ENCODE assay signal across 12 cellular contexts in the genomic region with DNA sequence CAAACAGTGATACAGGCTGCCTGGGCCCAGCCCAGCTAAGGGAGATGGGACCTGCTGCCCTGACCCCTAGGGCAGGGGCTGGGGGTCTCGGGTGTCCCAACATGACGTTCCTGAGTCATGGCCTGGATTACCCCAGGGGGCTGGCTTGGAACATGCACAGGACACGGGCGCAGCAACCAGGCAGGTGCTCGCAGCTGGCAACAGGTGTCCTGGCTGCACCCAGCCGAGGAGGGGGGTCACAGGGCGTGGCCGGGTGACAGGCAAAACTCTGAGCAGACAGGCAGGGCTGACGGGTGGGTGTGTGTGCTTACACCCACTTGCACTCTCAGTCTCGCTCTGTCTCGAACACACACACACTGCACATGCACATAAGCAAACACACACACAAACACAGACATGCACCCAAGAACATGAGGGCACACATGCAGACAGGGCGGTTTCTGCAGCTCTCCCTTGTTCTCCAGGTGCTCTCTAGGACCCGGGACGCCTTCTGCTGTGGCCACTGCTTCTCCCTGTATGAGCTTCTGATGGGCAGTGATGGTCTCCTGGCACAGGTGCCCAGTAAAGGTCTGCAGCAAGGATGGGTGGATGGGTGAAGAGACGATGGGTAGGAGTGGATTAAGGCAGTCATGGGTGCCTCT. TPM values are rescaled to one million over a fixed set of nuclear protein-coding genes. Genes with fewer than 3 reads are reported as not detected.
DNase-seq lines count a peak whose midpoint lies in the region; ATAC-seq and TF ChIP-seq lines count a peak whose summit lies in the region.
"Had no signal": no experiment of that assay in that cellular context is flagged by ENCODE, and none has a peak within 500 bp of the region (broad histone marks: within the 10 kb centered on the region; RNA-seq: fewer than 3 reads in every experiment).

No MANE protein-coding gene starts in this region.

- H3K9me3 ChIP-seq in Peyer's patch (no peaks in the 10 kb centered on the region), mesenchymal stem cell (ENCODE audit: control insufficient read depth, low read length) (no peaks in the 10 kb centered on the region), gastroesophageal sphincter (no peaks in the 10 kb centered on the region)
- H3K9me3 ChIP-seq: Caco-2 had no signal

- H2BK15ac ChIP-seq in mesenchymal stem cell (ENCODE audit: low read depth, poor library complexity, severe bottlenecking) = no peak overlapping the region

- H2BK5ac ChIP-seq in mesenchymal stem cell (ENCODE audit: low read depth, low read length, poor library complexity, severe bottlenecking) = no peak overlapping the region

- WGBS in mesenchymal stem cell = 88% methylated on average over 14 of the region's 15 CpGs
- 86 to 92% methylated on average over 5 to 7 of the region's 15 CpGs for WGBS in gastroesophageal sphincter (ENCODE audit: low coverage in 1 of 2), 2 donors

- no peak overlapping the region for H4K8ac ChIP-seq in mesenchymal stem cell (ENCODE audit: low read length)

- H4K91ac ChIP-seq in mesenchymal stem cell (ENCODE audit: low read length) = peak overlapping the region; percentile 45

- no peaks in the 10 kb centered on the region for H3K79me1 ChIP-seq in mesenchymal stem cell (replicated peaks; ENCODE audit: low read length, poor library complexity, severe bottlenecking)

- H3K27me3 ChIP-seq in Peyer's patch (no peaks in the 10 kb centered on the region), mesenchymal stem cell (ENCODE audit: control insufficient read depth in 1 of 2, insufficient read depth in 1 of 2, low read length in 2 of 2) (peaks cover 4 to 9% of the 10 kb centered on the region in 2 experiments), gastroesophageal sphincter (peaks cover 4% of the 10 kb centered on the region)

- H3K27ac ChIP-seq in Peyer's patch (no peak overlapping the region), mesenchymal stem cell (ENCODE audit: low read length, poor library complexity, severe bottlenecking) (no peak overlapping the region), gastroesophageal sphincter (no peak overlapping the region)

- H3K4me2 ChIP-seq in mesenchymal stem cell (ENCODE audit: low read length, poor library complexity, severe bottlenecking) = no peak overlapping the region

- peak overlapping the region in 1 of 2 experiments; percentile 36 for H3K14ac ChIP-seq in mesenchymal stem cell (ENCODE audit: low read length in 2 of 2)

- no peak overlapping the region for H3K18ac ChIP-seq in mesenchymal stem cell (ENCODE audit: low read depth in 1 of 2, low read length in 2 of 2)

- no peak overlapping the region for H3K4ac ChIP-seq in mesenchymal stem cell (ENCODE audit: low read depth in 1 of 2, low read length in 2 of 2)

- H3K36me3 ChIP-seq in Peyer's patch (no peaks in the 10 kb centered on the region), mesenchymal stem cell (ENCODE audit: control insufficient read depth in 1 of 2, insufficient read depth in 2 of 2, low read depth in 1 of 2, low read length in 2 of 2) (no peaks in the 10 kb centered on the region), gastroesophageal sphincter (no peaks in the 10 kb centered on the region)

- DNase-seq in activated effector memory CD4-positive, alpha-beta T cell treated with anti-CD3 and anti-CD28 coated beads, Interleukin-2, amount 50 U/mL, for 16 hours = peak; percentile 54
- DNase-seq in activated effector memory CD4-positive, alpha-beta T cell treated with Interleukin-2 at 50 U/mL for 16 hours = no peak
- DNase-seq in Peyer's patch (peak in 2 of 3 donors; percentile 61 to 76), mesenchymal stem cell (no peak), ureter (ENCODE audit: low spot score) (peak; percentile 60), SKM-1 treated with dmso at 0.1 percent for 144 hours (lab: John Stamatoyannopoulos, UW; ENCODE audit: unreplicated experiment) (no peak)
- no peak for DNase-seq in stimulated activated CD4-positive, alpha-beta T cell treated with anti-CD3 and anti-CD28 coated beads, Interleukin-15, amount 100 ng/mL, for 24 hours
- DNase-seq: activated CD4-positive, alpha-beta memory T cell treated with anti-CD3 and anti-CD28 coated beads, Interleukin-2, amount 10 ng/mL, durations not matched to agents 7 days and 5 days; anterior cingulate cortex; Caco-2; NCI-H2081 had no signal

- no peak overlapping the region for H2BK120ac ChIP-seq in mesenchymal stem cell (ENCODE audit: low read depth, low read length)

- no peak overlapping the region for H3K9ac ChIP-seq in mesenchymal stem cell (ENCODE audit: low read length)

- H3K23ac ChIP-seq in mesenchymal stem cell (ENCODE audit: low read length in 2 of 2) = peak overlapping the region in 1 of 2 experiments; percentile 61

- no peak overlapping the region for H2AFZ ChIP-seq in mesenchymal stem cell (ENCODE audit: low read depth, low read length)

- no peak for TF ChIP-seq POLR2A in Peyer's patch (IDR thresholded peaks at IDR 0.05)
- no peak for TF ChIP-seq POLR2A in gastroesophageal sphincter (IDR thresholded peaks at IDR 0.05)

- ATAC-seq in gastroesophageal sphincter = no peak

- no peak overlapping the region for H2BK12ac ChIP-seq in mesenchymal stem cell (ENCODE audit: low read length in 2 of 2)

- no peak for TF ChIP-seq EP300 in gastroesophageal sphincter (IDR thresholded peaks at IDR 0.05)

- no peak overlapping the region for H2AK5ac ChIP-seq in mesenchymal stem cell (ENCODE audit: low read length, severe bottlenecking)

- H3K4me1 ChIP-seq in Peyer's patch = peaks cover 0 to 15% (median 3%) of the 10 kb centered on the region in 4 donors
- peaks cover 7% of the 10 kb centered on the region for H3K4me1 ChIP-seq in mesenchymal stem cell (ENCODE audit: control insufficient read depth, insufficient read depth, low read depth, low read length)
- H3K4me1 ChIP-seq in gastroesophageal sphincter = peaks cover 0 to 23% (median 9%) of the 10 kb centered on the region in 3 donors
- H3K4me1 ChIP-seq: Caco-2 had no signal

- TF ChIP-seq CTCF in Peyer's patch (IDR thresholded peaks at IDR 0.05) = no peak
- TF ChIP-seq CTCF in gastroesophageal sphincter (IDR thresholded peaks at IDR 0.05) = no peak

- H3K4me3 ChIP-seq in Peyer's patch (no peak overlapping the region), mesenchymal stem cell (ENCODE audit: insufficient read depth in 1 of 2, low read depth in 1 of 2, low read length in 2 of 2) (no peak overlapping the region), gastroesophageal sphincter (no peak overlapping the region)

RNA-seq across cellular contexts. Expression of gene TAF1B, which starts 33.7 kb away (rescaled TPM):
- total RNA-seq in Peyer's patch (10 to 100 TPM in 3 of 4 donors, 1 to 10 TPM in 1; 8.6 to 33.0 (median 12.5) TPM), ureter (41.1 TPM), gastroesophageal sphincter (10 to 100 TPM in 1 of 4 donors, 1 to 10 TPM in 3; 6.2 to 15.6 (median 8.5) TPM)
- 12.1 TPM for polyA plus RNA-seq in mesenchymal stem cell (2013, experiment 1 of 2)
- 12.5 TPM for polyA plus RNA-seq in mesenchymal stem cell (2013, experiment 2 of 2)

Comparison
In these comparisons a context has a peak if more than half of its experiments do, and no peak if none do; other contexts are left out.
1. DNase-seq: peak in activated effector memory CD4-positive, alpha-beta T cell treated with anti-CD3 and anti-CD28 coated beads, Interleukin-2, amount 50 U/mL, for 16 hours (single experiment), Peyer's patch (2 of 3) and ureter (single experiment); none in activated effector memory CD4-positive, alpha-beta T cell treated with Interleukin-2 at 50 U/mL for 16 hours (single experiment), mesenchymal stem cell (single experiment), SKM-1 treated with dmso at 0.1 percent for 144 hours (single experiment) and stimulated activated CD4-positive, alpha-beta T cell treated with anti-CD3 and anti-CD28 coated beads, Interleukin-15, amount 100 ng/mL, for 24 hours (single experiment).